ENCODE assay signal across 8 cellular contexts in the genomic region with DNA sequence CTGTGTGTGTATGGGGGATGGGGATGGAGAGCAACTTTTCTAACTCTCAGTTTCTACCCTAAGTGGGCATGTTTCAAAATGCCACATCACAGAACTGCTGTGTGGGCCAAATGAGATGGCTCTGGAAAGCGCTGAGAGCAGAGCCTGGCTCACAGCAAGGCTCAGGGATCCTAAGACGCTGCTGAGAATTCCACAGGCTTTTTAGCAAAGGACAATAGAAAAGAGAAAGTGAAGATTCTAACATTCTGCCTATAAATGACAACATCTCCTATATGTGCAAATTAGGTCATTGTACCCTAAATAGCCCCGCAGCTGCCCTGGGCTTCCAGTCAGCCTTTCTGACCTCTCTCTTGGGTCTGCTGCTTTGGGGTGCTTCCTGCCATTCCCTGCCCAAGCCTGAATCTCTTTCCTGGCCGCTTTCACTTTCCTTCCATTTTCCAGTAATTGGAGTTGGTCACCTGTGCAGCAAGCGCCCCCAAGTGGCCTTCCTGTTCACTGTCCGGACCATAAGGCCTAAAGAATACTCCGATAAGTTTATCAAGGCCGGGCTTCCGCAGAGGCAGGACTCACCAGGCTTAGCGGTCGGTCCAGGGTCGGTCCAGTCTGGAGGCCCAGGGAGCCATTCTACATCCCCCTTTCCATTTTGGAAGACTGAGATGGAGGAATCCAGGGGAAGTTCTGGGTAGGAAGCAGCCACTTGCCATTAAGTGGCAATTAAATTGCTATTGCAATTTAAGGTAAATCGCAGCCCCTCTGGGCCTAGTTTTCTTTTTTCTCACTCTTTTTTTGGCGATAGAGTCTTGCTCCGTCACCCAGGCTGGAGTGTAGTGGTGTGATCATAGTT.
DNase-seq lines count a peak whose midpoint lies in the region; ATAC-seq and TF ChIP-seq lines count a peak whose summit lies in the region.

No MANE protein-coding gene starts in this region.

- TF ChIP-seq CTCF in fibroblast of mammary gland (conservative IDR thresholded peaks at IDR 0.05; ENCODE audit: control insufficient read depth, insufficient read depth, low read depth, low read length), result peak; percentile 93
- TF ChIP-seq CTCF in nephron progenitor cell (IDR thresholded peaks at IDR 0.05), result peak; percentile 82

- DNase-seq in DMS79 (lab: John Stamatoyannopoulos, UW), result peak; percentile 62
- DNase-seq in KBM-7, result peak; percentile 69
- DNase-seq in RKO (ENCODE audit: low spot score), result peak; percentile 90
- DNase-seq in activated T-helper 1 cell treated with anti-CD3 and anti-CD28 coated beads, Interleukin-2, amount 50 U/mL, for 16 hours (ENCODE audit: low read depth in 1 of 2, low spot score in 1 of 2), result peak; percentile 47 to 50
- DNase-seq in fibroblast of mammary gland (ENCODE audit: low read depth), result peak; percentile 89
- peak; percentile 84 for DNase-seq in nephron progenitor cell
- DNase-seq in stimulated activated naive CD4-positive, alpha-beta T cell (lab: John Stamatoyannopoulos, UW), result peak; percentile 43 to 78 (median 59)

- H3K27ac Mint-ChIP-seq in nephron progenitor cell, result no peak overlapping the region

- in situ Hi-C loops in KBM-7 (cut with MboI; ENCODE audit: low pct_unique_long_range_greater_than_20kb, low sequenced_read_pairs), result no loop called here

- H3K36me3 Mint-ChIP-seq in nephron progenitor cell (ENCODE audit: low read depth), result no peaks in the 10 kb centered on the region

- ATAC-seq in GM19455 (IDR thresholded peaks at IDR 0.05; ENCODE audit: unreplicated experiment), result no peak

- H3K4me3 ChIP-seq in fibroblast of mammary gland (ENCODE audit: control insufficient read depth, low read depth, low read length), result peak overlapping the region; percentile 40

- H3K9me3 Mint-ChIP-seq in nephron progenitor cell, result peaks cover 17% of the 10 kb centered on the region

- peak overlapping the region; percentile 15 for H3K4me3 Mint-ChIP-seq in nephron progenitor cell

- peaks cover 16% of the 10 kb centered on the region for H3K27me3 Mint-ChIP-seq in nephron progenitor cell (ENCODE audit: low read depth, poor library complexity)

- peaks cover 60% of the 10 kb centered on the region for H3K4me1 Mint-ChIP-seq in nephron progenitor cell
